In genomic region chr2:36809046-36809445, GRCh38 we compare ENCODE assay signal across 21 cellular contexts.
"Had no signal": no experiment of that assay in that cellular context is flagged by ENCODE, and none has a peak within 500 bp of the region (broad histone marks: within the 10 kb centered on the region; RNA-seq: fewer than 3 reads in every experiment).

No MANE protein-coding gene starts in this region.

- H3K4me1 ChIP-seq: SJSA1 had no signal

- H3K27ac ChIP-seq: HL-60, SJSA1, SK-N-MC had no signal

- H3K4me3 ChIP-seq: SJSA1, SK-N-MC had no signal

- H3K36me3 ChIP-seq: SJSA1 had no signal

- H3K9me3 ChIP-seq: SJSA1 had no signal

- H3K27me3 ChIP-seq: SJSA1 had no signal

- DNase-seq: Karpas-422, KG1, MM.1S, NCI-H1092 treated with DMSO at 0.1 percent for 48 hours, NCI-H1436, NCI-H187, NCI-H2029, NCI-H2081 treated with DMSO at 0.1 percent for 48 hours, NCI-H2171, NCI-H226, NCI-H446, NCI-H510A, NCI-H524 treated with DMSO at 0.1 percent for 48 hours, NCI-H69, NCI-H774, SIG-M5 had no signal

- ATAC-seq: Panc1, Right ventricle myocardium inferior had no signal
